Comparison of ENCODE assay signal across 11 cellular contexts in genomic region chr13:114147803-114148520, GRCh38. TPM values are rescaled to one million over a fixed set of nuclear protein-coding genes. Genes with fewer than 3 reads are reported as not detected.
DNase-seq lines count a peak whose midpoint lies in the region; ATAC-seq and TF ChIP-seq lines count a peak whose summit lies in the region.
"Had no signal": no experiment of that assay in that cellular context is flagged by ENCODE, and none has a peak within 500 bp of the region (broad histone marks: within the 10 kb centered on the region; RNA-seq: fewer than 3 reads in every experiment).

No MANE protein-coding gene starts in this region.

- H3K4me3 Mint-ChIP-seq in activated T-cell treated with anti-CD3 and anti-CD28 coated beads, Interleukin-2, amount 50 U/mL, for 24 hours, result peak overlapping the region; percentile 54
- peak overlapping the region; percentile 44 for H3K4me3 Mint-ChIP-seq in activated CD4-positive, alpha-beta memory T cell treated with anti-CD3 and anti-CD28 coated beads, Interleukin-2, amount 10 ng/mL, durations not matched to agents 7 days and 5 days
- H3K4me3 Mint-ChIP-seq in stimulated activated naive B cell treated with anti-CD40 and anti-IgM and Interleukin-4, amounts not matched to agents 10 μg/mL and 1 μg/mL and 100 μg/mL, for 72 hours, result peak overlapping the region; percentile 49 to 57

- no peak overlapping the region for H2AFZ ChIP-seq in hepatocyte

- peaks cover 79% of the 10 kb centered on the region for H3K4me1 Mint-ChIP-seq in activated T-cell treated with anti-CD3 and anti-CD28 coated beads, Interleukin-2, amount 50 U/mL, for 24 hours (ENCODE audit: low read depth)
- H3K4me1 Mint-ChIP-seq in activated CD4-positive, alpha-beta memory T cell treated with anti-CD3 and anti-CD28 coated beads, Interleukin-2, amount 10 ng/mL, durations not matched to agents 7 days and 5 days, result peaks cover 78% of the 10 kb centered on the region
- peaks cover 41 to 51% of the 10 kb centered on the region in 2 donors for H3K4me1 Mint-ChIP-seq in stimulated activated naive B cell treated with anti-CD40 and anti-IgM and Interleukin-4, amounts not matched to agents 10 μg/mL and 1 μg/mL and 100 μg/mL, for 72 hours

- H3K27me3 Mint-ChIP-seq in activated T-cell treated with anti-CD3 and anti-CD28 coated beads, Interleukin-2, amount 50 U/mL, for 24 hours, result no peaks in the 10 kb centered on the region
- peaks cover 2% of the 10 kb centered on the region for H3K27me3 Mint-ChIP-seq in activated CD4-positive, alpha-beta memory T cell treated with anti-CD3 and anti-CD28 coated beads, Interleukin-2, amount 10 ng/mL, durations not matched to agents 7 days and 5 days
- H3K27me3 Mint-ChIP-seq in stimulated activated naive B cell treated with anti-CD40 and anti-IgM and Interleukin-4, amounts not matched to agents 10 μg/mL and 1 μg/mL and 100 μg/mL, for 72 hours, result no peaks in the 10 kb centered on the region

- WGBS in hepatocyte (ENCODE audit: low lambda C conversion rate, missing lambda C conversion rate), result 79% methylated on average over 9 of the region's 22 CpGs
- WGBS in right lobe of liver (ENCODE audit: insufficient coverage, low coverage, low lambda C conversion rate, missing lambda C conversion rate), result 57% methylated on average over 14 of the region's 22 CpGs

- H3K27me3 ChIP-seq in hepatocyte, result no peaks in the 10 kb centered on the region
- H3K27me3 ChIP-seq in right lobe of liver, result no peaks in the 10 kb centered on the region

- H3K27ac Mint-ChIP-seq in activated T-cell treated with anti-CD3 and anti-CD28 coated beads, Interleukin-2, amount 50 U/mL, for 24 hours, result peak overlapping the region; percentile 90
- peak overlapping the region; percentile 92 for H3K27ac Mint-ChIP-seq in activated CD4-positive, alpha-beta memory T cell treated with anti-CD3 and anti-CD28 coated beads, Interleukin-2, amount 10 ng/mL, durations not matched to agents 7 days and 5 days
- peak overlapping the region; percentile 97 for H3K27ac Mint-ChIP-seq in stimulated activated naive B cell treated with anti-CD40 and anti-IgM and Interleukin-4, amounts not matched to agents 10 μg/mL and 1 μg/mL and 100 μg/mL, for 72 hours

- TF ChIP-seq CTCF in hepatocyte (IDR thresholded peaks at IDR 0.05; ENCODE audit: poor library complexity), result no peak
- no peak for TF ChIP-seq CTCF in right lobe of liver (IDR thresholded peaks at IDR 0.05)

- no peaks in the 10 kb centered on the region for H3K36me3 Mint-ChIP-seq in activated T-cell treated with anti-CD3 and anti-CD28 coated beads, Interleukin-2, amount 50 U/mL, for 24 hours (ENCODE audit: low read depth)
- H3K36me3 Mint-ChIP-seq in activated CD4-positive, alpha-beta memory T cell treated with anti-CD3 and anti-CD28 coated beads, Interleukin-2, amount 10 ng/mL, durations not matched to agents 7 days and 5 days (ENCODE audit: low read depth), result peaks cover 26% of the 10 kb centered on the region
- no peaks in the 10 kb centered on the region for H3K36me3 Mint-ChIP-seq in stimulated activated naive B cell treated with anti-CD40 and anti-IgM and Interleukin-4, amounts not matched to agents 10 μg/mL and 1 μg/mL and 100 μg/mL, for 72 hours

- no peaks in the 10 kb centered on the region for H3K36me3 ChIP-seq in hepatocyte (replicated peaks; ENCODE audit: insufficient read depth, low read depth)
- no peaks in the 10 kb centered on the region for H3K36me3 ChIP-seq in right lobe of liver

- no peaks in the 10 kb centered on the region for H4K20me1 ChIP-seq in hepatocyte (ENCODE audit: insufficient read depth, poor library complexity, severe bottlenecking)

- peak; percentile 26 for ATAC-seq in HG02970 (IDR thresholded peaks at IDR 0.05; ENCODE audit: low FRiP score, unreplicated experiment)
- peak; percentile 54 to 58 for ATAC-seq in stimulated activated naive B cell treated with anti-CD40 and anti-IgM and Interleukin-4, amounts not matched to agents 10 μg/mL and 1 μg/mL and 100 μg/mL, for 72 hours (replicated peaks)
- ATAC-seq in right lobe of liver, result no peak

- no peak overlapping the region for H3K27ac ChIP-seq in hepatocyte
- H3K27ac ChIP-seq in right lobe of liver, result no peak overlapping the region

- H3K4me1 ChIP-seq in hepatocyte (ENCODE audit: insufficient read depth), result no peaks in the 10 kb centered on the region
- H3K4me1 ChIP-seq in right lobe of liver, result peaks cover 0 to 10% (median 0%) of the 10 kb centered on the region in 4 donors

- no peak for TF ChIP-seq POLR2A in right lobe of liver (IDR thresholded peaks at IDR 0.05)

- POLR2A ChIA-PET in activated CD4-positive, alpha-beta memory T cell treated with anti-CD3 and anti-CD28 coated beads, Interleukin-2, amount 10 ng/mL, durations not matched to agents 7 days and 5 days (lab: Charles Lee), result interaction anchor here (0.9 to 1.6 kb wide), 16 partner anchors 8 to 560 kb away, joined by 3 to 89 read pairs (median 6); partner anchors contain the start of genes RASA3 and UPF3A

- no peaks in the 10 kb centered on the region for H3K9me3 Mint-ChIP-seq in activated T-cell treated with anti-CD3 and anti-CD28 coated beads, Interleukin-2, amount 50 U/mL, for 24 hours
- no peaks in the 10 kb centered on the region for H3K9me3 Mint-ChIP-seq in activated CD4-positive, alpha-beta memory T cell treated with anti-CD3 and anti-CD28 coated beads, Interleukin-2, amount 10 ng/mL, durations not matched to agents 7 days and 5 days
- H3K9me3 Mint-ChIP-seq in stimulated activated naive B cell treated with anti-CD40 and anti-IgM and Interleukin-4, amounts not matched to agents 10 μg/mL and 1 μg/mL and 100 μg/mL, for 72 hours, result no peaks in the 10 kb centered on the region

- no peaks in the 10 kb centered on the region for H3K9me2 ChIP-seq in hepatocyte (replicated peaks; ENCODE audit: insufficient read depth)

- H3K79me2 ChIP-seq in hepatocyte, result no peaks in the 10 kb centered on the region

- intact Hi-C loops in right lobe of liver (cut with DNase I), result no loop called here

- H3K9me3 ChIP-seq in hepatocyte (ENCODE audit: low read depth) (no peaks in the 10 kb centered on the region), right lobe of liver (no peaks in the 10 kb centered on the region)

- no peak overlapping the region for H3K4me2 ChIP-seq in hepatocyte

- CTCF ChIA-PET in activated CD4-positive, alpha-beta memory T cell treated with anti-CD3 and anti-CD28 coated beads, Interleukin-2, amount 10 ng/mL, durations not matched to agents 7 days and 5 days (lab: Charles Lee), result interaction anchor here (1.1 to 1.6 kb wide), 6 partner anchors 8 to 81 kb away, joined by 3 to 16 read pairs (median 6); no protein-coding TSS in a partner anchor

- H3K4me3 ChIP-seq in hepatocyte (no peak overlapping the region), right lobe of liver (no peak overlapping the region)

- DNase-seq in activated T-cell treated with anti-CD3 and anti-CD28 coated beads, Interleukin-2, amount 50 U/mL, for 24 hours, result no peak
- no peak for DNase-seq in activated T-cell treated with anti-CD3 and anti-CD28 coated beads, Interleukin-2, amount 50 U/mL, for 1 hour
- no peak for DNase-seq in activated CD4-positive, alpha-beta memory T cell treated with anti-CD3 and anti-CD28 coated beads, Interleukin-2, amount 10 ng/mL, durations not matched to agents 7 days and 5 days
- DNase-seq in stimulated activated naive B cell treated with anti-CD40 and anti-IgM and Interleukin-4, amounts not matched to agents 10 μg/mL and 1 μg/mL and 100 μg/mL, for 72 hours, result peak; percentile 66
- DNase-seq in NCI-H748 treated with DMSO at 0.1 percent for 48 hours (lab: John Stamatoyannopoulos, UW), result no peak
- no peak for DNase-seq in hepatocyte (ENCODE audit: low spot score)
- no peak for DNase-seq in right lobe of liver
- DNase-seq: NCI-H2171 had no signal

RNA-seq across cellular contexts. Expression of gene RASA3, which starts 15.5 kb away (rescaled TPM):
- total RNA-seq in activated CD4-positive, alpha-beta memory T cell treated with anti-CD3 and anti-CD28 coated beads, Interleukin-2, amount 10 ng/mL, durations not matched to agents 7 days and 5 days, result 10 to 100 TPM; 97.2 to 99.3 TPM
- total RNA-seq in hepatocyte, result 4.3 and 6.1 TPM in 2 replicates
- 5.6 and 5.8 TPM in 2 replicates for polyA plus RNA-seq in hepatocyte
- 1 to 10 TPM; 3.5 to 7.9 (median 4.6) TPM for total RNA-seq in right lobe of liver

RNA-seq across cellular contexts. Expression of gene CFAP97D2, which starts 31.1 kb away (rescaled TPM):
- not detected for total RNA-seq in activated CD4-positive, alpha-beta memory T cell treated with anti-CD3 and anti-CD28 coated beads, Interleukin-2, amount 10 ng/mL, durations not matched to agents 7 days and 5 days
- not detected in 2 replicates for total RNA-seq in hepatocyte
- not detected in 2 replicates for polyA plus RNA-seq in hepatocyte
- total RNA-seq in right lobe of liver, result not detected
- total RNA-seq: renal cortical epithelial cell had no signal
- polyA plus RNA-seq: keratinocyte had no signal

Comparison
In these comparisons a context has a peak if more than half of its experiments do, and no peak if none do; other contexts are left out.
1. ATAC-seq: peak in HG02970 (single experiment) and stimulated activated naive B cell treated with anti-CD40 and anti-IgM and Interleukin-4, amounts not matched to agents 10 μg/mL and 1 μg/mL and 100 μg/mL, for 72 hours (2 of 2); none in right lobe of liver (0 of 4).
2. RNA of gene RASA3, which starts 15.5 kb away (total RNA-seq): 97.2 to 99.3 TPM in activated CD4-positive, alpha-beta memory T cell treated with anti-CD3 and anti-CD28 coated beads, Interleukin-2, amount 10 ng/mL, durations not matched to agents 7 days and 5 days; 4.3 to 6.1 TPM in hepatocyte and 3.5 to 7.9 TPM in right lobe of liver; every median in the first group is over 10 times any median in the second.
3. Peak in every context shown above with its lines, with median percentiles within 50 percentile points of each other: H3K27ac Mint-ChIP-seq and H3K4me3 Mint-ChIP-seq.